9 cellular contexts compared by ENCODE assay signal in the genomic region with DNA sequence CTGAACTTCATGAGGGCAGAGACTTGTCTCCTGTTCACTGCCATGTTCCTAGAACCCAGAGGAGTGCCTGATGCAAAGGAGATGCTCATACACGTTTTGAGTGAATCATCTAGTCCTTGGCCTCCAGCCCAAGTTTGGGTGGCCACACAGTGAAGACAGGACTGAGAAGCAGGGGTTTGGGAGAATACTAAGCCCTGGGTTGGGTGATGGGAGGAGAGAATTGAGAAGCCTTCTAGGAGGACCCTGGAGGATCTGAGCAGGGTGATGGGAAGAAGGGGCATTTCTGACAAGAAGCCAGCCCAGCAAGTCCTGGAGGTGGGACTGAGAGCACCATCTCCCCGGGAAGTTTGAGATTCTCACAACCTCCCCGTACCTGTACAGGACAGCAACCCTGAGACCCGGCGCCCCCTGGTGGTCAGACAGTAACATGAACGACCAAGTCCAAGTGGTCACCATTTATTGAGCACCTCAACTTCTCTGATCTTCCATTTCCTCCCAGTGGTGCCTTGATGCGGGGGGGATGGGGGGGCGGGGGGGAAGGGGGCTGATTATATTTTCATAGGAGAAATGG. TPM values are rescaled to one million over a fixed set of nuclear protein-coding genes. Genes with fewer than 3 reads are reported as not detected.
DNase-seq lines count a peak whose midpoint lies in the region; ATAC-seq, FAIRE-seq and TF ChIP-seq lines count a peak whose summit lies in the region.
"Had no signal": no experiment of that assay in that cellular context is flagged by ENCODE, and none has a peak within 500 bp of the region (broad histone marks: within the 10 kb centered on the region; RNA-seq: fewer than 3 reads in every experiment).

No MANE protein-coding gene starts in this region.

- H3K4me1 ChIP-seq in KMS-11 (ENCODE audit: low read depth, poor library complexity, severe bottlenecking) (no peaks in the 10 kb centered on the region), right atrium auricular region (peaks cover 0 to 36% of the 10 kb centered on the region in 2 donors), small intestine (ENCODE audit: control insufficient read depth in 2 of 2, insufficient read depth in 1 of 2, low read depth in 1 of 2, low read length in 1 of 2) (no peaks in the 10 kb centered on the region)

- no peak overlapping the region for H3K27ac ChIP-seq in KMS-11
- H3K27ac ChIP-seq in right atrium auricular region = no peak overlapping the region
- H3K27ac ChIP-seq in small intestine (ENCODE audit: low read depth in 1 of 2, low read length in 1 of 2) = no peak overlapping the region

- H3K4me2 ChIP-seq in KMS-11 = no peak overlapping the region

- H2AFZ ChIP-seq in KMS-11 (ENCODE audit: low read depth) = no peak overlapping the region

- no peaks in the 10 kb centered on the region for H4K20me1 ChIP-seq in KMS-11 (ENCODE audit: insufficient read depth)

- H3K9me3 ChIP-seq in right atrium auricular region = no peaks in the 10 kb centered on the region
- no peaks in the 10 kb centered on the region for H3K9me3 ChIP-seq in small intestine (ENCODE audit: control insufficient read depth, low read depth)

- H3K27me3 ChIP-seq in KMS-11 (ENCODE audit: insufficient read depth, low read depth) (no peaks in the 10 kb centered on the region), right atrium auricular region (no peaks in the 10 kb centered on the region), small intestine (ENCODE audit: control insufficient read depth in 2 of 2, insufficient read depth in 2 of 2, low read length in 2 of 2) (no peaks in the 10 kb centered on the region)

- DNase-seq in DMS153 (lab: John Stamatoyannopoulos, UW) (peak; percentile 7), T-helper 1 cell (peak; percentile 41 to 69 (median 60)), amniotic epithelial cell (ENCODE audit: low read depth) (peak; percentile 47), right atrium auricular region (ENCODE audit: low spot score) (no peak), small intestine (peak; percentile 43), mesenteric fat pad (ENCODE audit: low spot score) (no peak)

- TF ChIP-seq CTCF in KMS-11 (conservative IDR thresholded peaks at IDR 0.05; ENCODE audit: low read depth, low read length) = peak; percentile 61; the same call in 1 of the 2 replicates
- TF ChIP-seq CTCF in right atrium auricular region (IDR thresholded peaks at IDR 0.05) = peak; percentile 63 to 72

- FAIRE-seq in small intestine (lab: Jason Lieb, UNC) = no peak

- WGBS in small intestine, 3 donors = 10 to 14% (median 13%) methylated on average over 8 of the region's 8 CpGs

- H3K4me3 ChIP-seq in KMS-11 (IDR thresholded peaks at IDR 0.05; ENCODE audit: insufficient read depth, low read depth, low read length) (no peak overlapping the region), right atrium auricular region (no peak overlapping the region), small intestine (ENCODE audit: low read depth in 1 of 2, low read length in 2 of 2) (no peak overlapping the region)

- no peaks in the 10 kb centered on the region for H3K79me2 ChIP-seq in KMS-11 (ENCODE audit: insufficient read depth, low read depth)

- no peak for ATAC-seq in GM19463 (IDR thresholded peaks at IDR 0.05; ENCODE audit: unreplicated experiment)

- H3K36me3 ChIP-seq in KMS-11 (ENCODE audit: insufficient read depth) (no peaks in the 10 kb centered on the region; the same call in 1 of the 2 replicates), right atrium auricular region (peaks cover 2% of the 10 kb centered on the region), small intestine (ENCODE audit: control insufficient read depth in 2 of 2, insufficient read depth in 2 of 2, low read length in 2 of 2) (peaks cover 0 to 2% of the 10 kb centered on the region in 2 donors)

- no peak overlapping the region for H3K9ac ChIP-seq in KMS-11

RNA-seq across cellular contexts. Expression of a gene that starts 11.0 kb away (rescaled TPM):
- total RNA-seq in right atrium auricular region = 1 to 10 TPM; 4.8 to 7.7 TPM
- polyA plus RNA-seq in small intestine = 1 to 10 TPM; 1.3 to 2.7 (median 1.9) TPM
- total RNA-seq in mesenteric fat pad = 10.0 TPM

RNA-seq across cellular contexts. Expression of a gene that starts 14.6 kb away (rescaled TPM):
- under 1 TPM in 1 of 2 donors, not detected in 1; 0.35 TPM for total RNA-seq in right atrium auricular region
- polyA plus RNA-seq in small intestine = under 1 TPM in 1 of 3 donors, not detected in 2; 0.22 TPM
- not detected for total RNA-seq in mesenteric fat pad

RNA-seq across cellular contexts. Expression of a gene that starts 27.5 kb away (rescaled TPM):
- total RNA-seq in right atrium auricular region = 1 to 10 TPM; 1.5 to 7.4 TPM
- 1 to 10 TPM in 2 of 3 donors, under 1 TPM in 1; 0.81 to 3.4 (median 1.1) TPM for polyA plus RNA-seq in small intestine
- total RNA-seq in mesenteric fat pad = 19.0 TPM

RNA-seq across cellular contexts. Expression of a gene that starts 32.4 kb away (rescaled TPM):
- total RNA-seq in right atrium auricular region (not detected), mesenteric fat pad (not detected)
- polyA plus RNA-seq in small intestine = 1 to 10 TPM; 1.9 to 5.9 (median 3.1) TPM
- total RNA-seq: T-helper 2 cell treated with Interferon-gamma antibody and Interleukin-4, amounts not matched to agents 100 ng/mL and 5 ng/mL, for 36 hours had no signal

RNA-seq across cellular contexts. Expression of a gene that starts 44.9 kb away (rescaled TPM):
- total RNA-seq in right atrium auricular region = 1 to 10 TPM in 1 of 2 donors, under 1 TPM in 1; 0.26 to 1.7 TPM
- polyA plus RNA-seq in small intestine = 1 to 10 TPM in 2 of 3 donors, under 1 TPM in 1; 0.45 to 1.9 (median 1.1) TPM
- 8.1 TPM for total RNA-seq in mesenteric fat pad
- total RNA-seq: T-helper 2 cell treated with Interferon-gamma antibody and Interleukin-4, amounts not matched to agents 100 ng/mL and 5 ng/mL, for 36 hours had no signal

Comparison
In these comparisons a context has a peak if more than half of its experiments do, and no peak if none do; other contexts are left out.
1. DNase-seq: peak in DMS153 (single experiment), T-helper 1 cell (5 of 5), amniotic epithelial cell (single experiment) and small intestine (single experiment); none in right atrium auricular region (single experiment) and mesenteric fat pad (single experiment).